ENCODE assay signal across 1 cellular context in genomic region chr4:146637853-146638800, GRCh38.
TF ChIP-seq lines count a peak whose summit lies in the region.

No MANE protein-coding gene starts in this region.

TF ChIP-seq in H1, 55 proteins besides CTCF, POLR2A, EP300 and RAD21 (continued from another document):
- TF ChIP-seq MAX (IDR thresholded peaks at IDR 0.05) (no peak), SIRT6 (IDR thresholded peaks at IDR 0.05; ENCODE audit: low read length) (no peak), SUZ12 (IDR thresholded peaks at IDR 0.05; ENCODE audit: low read length) (peak; percentile 68), PHF8 (conservative IDR thresholded peaks at IDR 0.05; ENCODE audit: low read depth, low read length) (0 out of 2 replicates have a peak, but pooled peaks have one; percentile 1), KDM4A (IDR thresholded peaks at IDR 0.05; ENCODE audit: low read depth, low read length, severe bottlenecking) (peak; percentile 31)
